9 cellular contexts compared by ENCODE assay signal in the genomic region with DNA sequence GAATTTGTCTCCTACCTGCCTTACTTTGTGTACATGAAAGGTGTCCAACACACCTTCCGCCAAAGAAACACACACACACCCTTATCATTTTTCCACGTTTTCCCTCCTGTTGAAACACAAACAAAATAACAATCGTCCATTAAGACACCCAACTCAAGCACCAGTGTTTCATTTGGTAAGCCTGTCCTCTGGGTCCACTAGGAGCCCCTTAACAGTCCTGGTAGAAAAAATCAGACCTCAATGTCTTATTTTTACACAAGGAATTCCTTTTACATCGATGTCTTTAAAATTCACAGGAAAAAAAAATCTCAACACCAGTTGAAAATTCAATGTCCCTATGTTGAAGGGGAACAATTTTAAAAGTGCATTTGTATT. TPM values are rescaled to one million over a fixed set of nuclear protein-coding genes. Genes with fewer than 3 reads are reported as not detected.
DNase-seq lines count a peak whose midpoint lies in the region; ATAC-seq, FAIRE-seq and TF ChIP-seq lines count a peak whose summit lies in the region.
"Had no signal": no experiment of that assay in that cellular context is flagged by ENCODE, and none has a peak within 500 bp of the region (broad histone marks: within the 10 kb centered on the region; RNA-seq: fewer than 3 reads in every experiment).

No MANE protein-coding gene starts in this region.

- no peaks in the 10 kb centered on the region for H3K27me3 ChIP-seq in A673 (replicated peaks; ENCODE audit: insufficient read depth, low read depth, low read length, poor library complexity)
- H3K27me3 ChIP-seq in KMS-11 (ENCODE audit: insufficient read depth, low read depth), result peaks cover 64% of the 10 kb centered on the region
- H3K27me3 ChIP-seq in H1 (replicated peaks in 1 of 4; ENCODE audit: control insufficient read depth in 3 of 4, extremely low read depth in 1 of 4, insufficient read depth in 3 of 4, low read length in 3 of 4), result peaks cover 0 to 13% (median 7%) of the 10 kb centered on the region in 4 experiments; a peak in 3 of 7 replicates

- H3K9me3 ChIP-seq in A673 (ENCODE audit: low read depth, low read length, poor library complexity, severe bottlenecking) (no peaks in the 10 kb centered on the region), H1 (ENCODE audit: insufficient read depth in 2 of 2, low read depth in 1 of 2, low read length in 1 of 2) (no peaks in the 10 kb centered on the region)

- H3K36me3 ChIP-seq in A673 (ENCODE audit: insufficient read depth, low read length, poor library complexity, severe bottlenecking), result peaks cover 34% of the 10 kb centered on the region
- no peaks in the 10 kb centered on the region for H3K36me3 ChIP-seq in KMS-11 (ENCODE audit: insufficient read depth)
- peaks cover 0 to 7% (median 2%) of the 10 kb centered on the region in 4 experiments; a peak in 2 of 8 replicates for H3K36me3 ChIP-seq in H1 (ENCODE audit: control insufficient read depth in 2 of 4, insufficient read depth in 4 of 4, low read length in 3 of 4)

- H3K4me2 ChIP-seq in KMS-11 (peak overlapping the region; percentile 44; the same call in 1 of the 2 replicates), H1 (ENCODE audit: insufficient read depth in 1 of 2, low read depth in 2 of 2, low read length in 2 of 2) (peak overlapping the region; percentile 51 to 86)

- H3K4me1 Mint-ChIP-seq in nephron progenitor cell, result peaks cover 55% of the 10 kb centered on the region
- peaks cover 33% of the 10 kb centered on the region for H3K4me1 Mint-ChIP-seq in activated CD8-positive, alpha-beta T cell treated with anti-CD3 and anti-CD28 coated beads for 36 hours (ENCODE audit: low read depth)

- 33% methylated on average over 4 of the region's 4 CpGs; no CpG with 5 or more reads in 1 of the 2 experiments for WGBS in H1 (ENCODE audit: extremely low coverage in 1 of 2, insufficient coverage in 1 of 2, insufficient read length in 1 of 2, insufficient replicate concordance in 2 of 2, low coverage in 1 of 2, low lambda C conversion rate in 2 of 2, missing lambda C conversion rate in 1 of 2), 2 experiments

- DNase-seq in A673 (ENCODE audit: low spot score), result peak; percentile 60
- no peak for DNase-seq in H1 (ENCODE audit: low read depth in 1 of 2, low spot score in 2 of 2)
- DNase-seq in nephron progenitor cell, result no peak
- DNase-seq in activated CD8-positive, alpha-beta T cell treated with anti-CD3 and anti-CD28 coated beads for 36 hours, result no peak
- DNase-seq in stimulated activated CD4-positive, alpha-beta T cell treated with anti-CD3 and anti-CD28 coated beads, Interleukin-4, amount 100 ng/mL, for 1 hour, result no peak
- DNase-seq: NCI-H1436 had no signal

- no peak overlapping the region for H4K8ac ChIP-seq in H1 (ENCODE audit: extremely low read depth, insufficient read depth, low read length)

- H3K9ac ChIP-seq in KMS-11 (no peak overlapping the region), H1 (replicated peaks in 1 of 4; ENCODE audit: extremely low read depth in 1 of 4, low read depth in 3 of 4, low read length in 3 of 4) (no peak overlapping the region)

- H3K27ac Mint-ChIP-seq in nephron progenitor cell, result peak overlapping the region; percentile 86
- no peak overlapping the region for H3K27ac Mint-ChIP-seq in activated CD8-positive, alpha-beta T cell treated with anti-CD3 and anti-CD28 coated beads for 36 hours

- H3K4me1 ChIP-seq in A673 (ENCODE audit: insufficient read depth, low read length, poor library complexity, severe bottlenecking) (peaks cover 26% of the 10 kb centered on the region), KMS-11 (ENCODE audit: low read depth, poor library complexity, severe bottlenecking) (peaks cover 57% of the 10 kb centered on the region), H1 (replicated peaks in 1 of 4; ENCODE audit: control insufficient read depth in 3 of 4, insufficient read depth in 4 of 4, low read length in 3 of 4) (peaks cover 11 to 33% (median 20%) of the 10 kb centered on the region in 4 experiments)

- no peak for TF ChIP-seq POLR2A in H1 (IDR thresholded peaks at IDR 0.05; ENCODE audit: control extremely low read depth in 1 of 2, low read depth in 2 of 2, low read length in 2 of 2)

- H3K14ac ChIP-seq in H1 (ENCODE audit: insufficient read length), result no peak overlapping the region

- TF ChIP-seq CTCF in A673 (conservative IDR thresholded peaks at IDR 0.05; ENCODE audit: low read depth, low read length) (no peak), KMS-11 (conservative IDR thresholded peaks at IDR 0.05; ENCODE audit: low read depth, low read length) (no peak), H1 (IDR thresholded peaks at IDR 0.05; ENCODE audit: control extremely low read depth in 1 of 3, insufficient read depth in 1 of 3, low read depth in 1 of 3, low read length in 3 of 3) (no peak), nephron progenitor cell (IDR thresholded peaks at IDR 0.05) (no peak)
- no peak for TF ChIP-seq CTCF in activated CD8-positive, alpha-beta T cell treated with anti-CD3 and anti-CD28 coated beads for 36 hours (IDR thresholded peaks at IDR 0.05)

- H3K4me3 Mint-ChIP-seq in nephron progenitor cell, result peak overlapping the region; percentile 92
- H3K4me3 Mint-ChIP-seq in activated CD8-positive, alpha-beta T cell treated with anti-CD3 and anti-CD28 coated beads for 36 hours, result no peak overlapping the region

- CTCF ChIA-PET in A673 (lab: Charles Lee), result interaction anchor here (2.0 to 2.9 kb wide), 2 partner anchors 176 to 241 kb away, joined by 6 to 19 read pairs; no protein-coding TSS in a partner anchor
- CTCF ChIA-PET in H1 (lab: Charles Lee; ENCODE audit: partially characterized antibody), result interaction anchor here (0.6 to 5.0 kb wide), 8 partner anchors 8 to 341 kb away, joined by 3 to 23 read pairs (median 6); no protein-coding TSS in a partner anchor
- CTCF ChIA-PET in activated CD8-positive, alpha-beta T cell treated with anti-CD3 and anti-CD28 coated beads for 36 hours (lab: Charles Lee), result interaction anchor here (0.7 to 2.5 kb wide), 4 partner anchors 10 to 359 kb away, joined by 3 to 12 read pairs (median 4); no protein-coding TSS in a partner anchor

- peak overlapping the region; percentile 29; the same call in 1 of the 2 replicates for H2AK5ac ChIP-seq in H1 (ENCODE audit: low read depth, low read length)

- no peak overlapping the region for H3K23ac ChIP-seq in H1 (ENCODE audit: insufficient read length)

- BruUV-seq in A673 (replicated peaks; lab: Mats Ljungman, UMichigan), result no TSS peak

- H2AFZ ChIP-seq in KMS-11 (ENCODE audit: low read depth) (no peak overlapping the region), H1 (ENCODE audit: low read length) (no peak overlapping the region)

- H4K20me1 ChIP-seq in KMS-11 (ENCODE audit: insufficient read depth) (peaks cover 4% of the 10 kb centered on the region), H1 (replicated peaks in 1 of 2; ENCODE audit: control insufficient read depth in 1 of 2, insufficient read depth in 2 of 2, low read length in 2 of 2) (peaks cover 0 to 7% of the 10 kb centered on the region in 2 experiments)

- H2BK15ac ChIP-seq in H1 (ENCODE audit: low read length), result no peak overlapping the region

- H2BK20ac ChIP-seq in H1 (ENCODE audit: low read length), result peak overlapping the region; percentile 82

- ATAC-seq in GM18517 (IDR thresholded peaks at IDR 0.05; ENCODE audit: unreplicated experiment), result no peak
- ATAC-seq in activated CD8-positive, alpha-beta T cell treated with anti-CD3 and anti-CD28 coated beads for 36 hours, result no peak
- ATAC-seq in GM18867 (IDR thresholded peaks at IDR 0.05; ENCODE audit: unreplicated experiment), result no peak

- peak overlapping the region; percentile 75 for H4K91ac ChIP-seq in H1 (replicated peaks; ENCODE audit: insufficient read length, low read length)

- H3K56ac ChIP-seq in H1 (replicated peaks; ENCODE audit: insufficient read length, low read depth, low read length), result no peak overlapping the region

- peak overlapping the region; percentile 64; the same call in 1 of the 2 replicates for H3K18ac ChIP-seq in H1 (ENCODE audit: extremely low read depth, low read length)

- H2BK12ac ChIP-seq in H1 (ENCODE audit: low read depth, low read length), result peak overlapping the region; percentile 98

- H3K79me2 ChIP-seq in KMS-11 (ENCODE audit: insufficient read depth, low read depth), result no peaks in the 10 kb centered on the region
- peaks cover 0 to 15% of the 10 kb centered on the region in 2 experiments; a peak in 2 of 4 replicates for H3K79me2 ChIP-seq in H1 (ENCODE audit: control insufficient read depth in 1 of 2, insufficient read depth in 2 of 2, low read length in 2 of 2)

- no peak for TF ChIP-seq EP300 in H1 (IDR thresholded peaks at IDR 0.05; ENCODE audit: borderline replicate concordance in 1 of 2, low read depth in 2 of 2, low read length in 2 of 2)

- H3K27ac ChIP-seq in A673 (ENCODE audit: low read depth, low read length, poor library complexity, severe bottlenecking) (peak overlapping the region; percentile 98), KMS-11 (no peak overlapping the region), H1 (ENCODE audit: low read depth, low read length) (no peak overlapping the region)

- no peak for TF ChIP-seq RAD21 in H1 (IDR thresholded peaks at IDR 0.05 in 1 of 2, conservative IDR thresholded peaks at IDR 0.05 in 1 of 2; ENCODE audit: low read depth in 2 of 2, low read length in 2 of 2)

- no peaks in the 10 kb centered on the region for H3K9me3 Mint-ChIP-seq in nephron progenitor cell
- no peaks in the 10 kb centered on the region for H3K9me3 Mint-ChIP-seq in activated CD8-positive, alpha-beta T cell treated with anti-CD3 and anti-CD28 coated beads for 36 hours

- no peak overlapping the region for H4K5ac ChIP-seq in H1 (ENCODE audit: insufficient read length, low read depth, low read length)

- H3K4me3 ChIP-seq in A673 (ENCODE audit: low read depth, low read length, poor library complexity, severe bottlenecking), result peak overlapping the region; percentile 93
- H3K4me3 ChIP-seq in KMS-11 (IDR thresholded peaks at IDR 0.05; ENCODE audit: insufficient read depth, low read depth, low read length), result peak overlapping the region; percentile 50
- peak overlapping the region in 2 of 4 experiments; percentile 6 to 73; a peak in 3 of 8 replicates for H3K4me3 ChIP-seq in H1 (ENCODE audit: extremely low read depth in 1 of 4, insufficient read depth in 2 of 4, low read depth in 3 of 4, low read length in 4 of 4)

- POLR2A ChIA-PET in A673 (lab: Charles Lee; ENCODE audit: low non-redundant PET), result interaction anchor here (0.7 to 1.7 kb wide), 5 partner anchors 111 to 242 kb away, joined by 3 to 6 read pairs (median 4); no protein-coding TSS in a partner anchor
- POLR2A ChIA-PET in H1 (lab: Charles Lee; ENCODE audit: partially characterized antibody), result interaction anchor here (1.2 to 4.1 kb wide), 10 partner anchors 10 to 360 kb away, joined by 3 to 19 read pairs (median 6); no protein-coding TSS in a partner anchor
- POLR2A ChIA-PET in activated CD8-positive, alpha-beta T cell treated with anti-CD3 and anti-CD28 coated beads for 36 hours (lab: Charles Lee), result no interaction called here

- no peak for FAIRE-seq in H1 (lab: Jason Lieb, UNC)

- intact Hi-C loops in A673 (cut with micrococcal nuclease; ENCODE audit: unreplicated experiment), result loop anchor here (1.0 to 10.0 kb wide), 5 partner anchors 165 to 1305 kb away; a partner anchor contains a TSS
- intact Hi-C loops in activated CD8-positive, alpha-beta T cell treated with anti-CD3 and anti-CD28 coated beads for 36 hours (cut with micrococcal nuclease), result loop anchor here (5.0 to 10.0 kb wide), 4 partner anchors 167 to 475 kb away; no protein-coding TSS in a partner anchor

- H3K23me2 ChIP-seq in H1 (ENCODE audit: low read depth, low read length), result peaks cover 12% of the 10 kb centered on the region; the same call in 1 of the 2 replicates

- H3K79me1 ChIP-seq in H1 (ENCODE audit: low read depth, low read length), result no peaks in the 10 kb centered on the region

- peak overlapping the region; percentile 98 for H2BK120ac ChIP-seq in H1 (replicated peaks; ENCODE audit: low read depth, low read length)

- H2BK5ac ChIP-seq in H1 (ENCODE audit: low read depth, low read length), result peak overlapping the region; percentile 88; the same call in 1 of the 2 replicates

- peak overlapping the region; percentile 36 for H3K4ac ChIP-seq in H1 (replicated peaks; ENCODE audit: insufficient read length, low read depth, low read length)

- H3K36me3 Mint-ChIP-seq in nephron progenitor cell (ENCODE audit: low read depth), result no peaks in the 10 kb centered on the region
- H3K36me3 Mint-ChIP-seq in activated CD8-positive, alpha-beta T cell treated with anti-CD3 and anti-CD28 coated beads for 36 hours (ENCODE audit: low read depth), result no peaks in the 10 kb centered on the region

- peaks cover 16% of the 10 kb centered on the region for H3K27me3 Mint-ChIP-seq in nephron progenitor cell (ENCODE audit: low read depth, poor library complexity)
- H3K27me3 Mint-ChIP-seq in activated CD8-positive, alpha-beta T cell treated with anti-CD3 and anti-CD28 coated beads for 36 hours, result peaks cover 50% of the 10 kb centered on the region

RNA-seq across cellular contexts. Expression of a gene that starts 4.0 kb away (rescaled TPM):
- total RNA-seq in A673 (2021), result 136 and 139 TPM in 2 replicates
- total RNA-seq in H1 (2021; fragmentation: NEBNext Ultra II Directional; extraction: Animal tissue kit (Norgen Biotek cat#: 25700)), result 12.2 and 12.9 TPM in 2 replicates
- 7.9 and 9.9 TPM in 2 replicates for polyA plus RNA-seq in H1 (2011; rRNA removed)
- polyA plus RNA-seq in H1 (2011; cell fraction: cytosol; rRNA removed), result 8.8 TPM
- polyA plus RNA-seq in H1 (2011; cell fraction: nucleus; rRNA removed), result 12.0 TPM
- polyA plus RNA-seq in H1 (2012, experiment 1 of 2), result 9.3 to 13.8 TPM (median 11.0 TPM) in 4 replicates
- 14.2 TPM for polyA plus RNA-seq in H1 (2012, experiment 2 of 2)
- 16.5 TPM for polyA plus RNA-seq in H1 (2013, experiment 1 of 2)
- polyA plus RNA-seq in H1 (2013, experiment 2 of 2), result 15.9 TPM
- polyA minus RNA-seq in H1 (2011; rRNA and poly(A)+ RNA removed), result 4.8 and 5.7 TPM in 2 replicates
- 17.6 TPM for polyA minus RNA-seq in H1 (2011; cell fraction: cytosol; rRNA and poly(A)+ RNA removed)
- polyA minus RNA-seq in H1 (2011; cell fraction: nucleus; rRNA and poly(A)+ RNA removed), result 18.8 TPM
- not detected for total RNA-seq in activated CD8-positive, alpha-beta T cell treated with anti-CD3 and anti-CD28 coated beads for 36 hours

Comparison
In these comparisons a context has a peak if more than half of its experiments do, and no peak if none do; other contexts are left out.
1. RNA of a gene that starts 4.0 kb away (total RNA-seq): 136 to 139 TPM in A673 and 12.2 to 12.9 TPM in H1; not detected in activated CD8-positive, alpha-beta T cell treated with anti-CD3 and anti-CD28 coated beads for 36 hours; every median in the first group is over 10 times any median in the second.